In genomic region chr14:92525318-92526095, GRCh38 we compare ENCODE assay signal across 18 cellular contexts. TPM values are rescaled to one million over a fixed set of nuclear protein-coding genes. Genes with fewer than 3 reads are reported as not detected.
DNase-seq lines count a peak whose midpoint lies in the region; ATAC-seq lines count a peak whose summit lies in the region.
"Had no signal": no experiment of that assay in that cellular context is flagged by ENCODE, and none has a peak within 500 bp of the region (broad histone marks: within the 10 kb centered on the region; RNA-seq: fewer than 3 reads in every experiment).

No MANE protein-coding gene starts in this region.

- H3K9ac ChIP-seq in stomach smooth muscle (ENCODE audit: low read length in 2 of 2) = no peak overlapping the region

- no peaks in the 10 kb centered on the region for H3K27me3 ChIP-seq in stomach smooth muscle (ENCODE audit: control insufficient read depth in 1 of 2, insufficient read depth in 2 of 2, low read length in 2 of 2)
- H3K27me3 ChIP-seq: ovary, SJCRH30 had no signal

- DNase-seq in activated T-cell treated with anti-CD3 and anti-CD28 coated beads, Interleukin-2, amount 50 U/mL, for 24 hours = no peak
- no peak for DNase-seq in activated T-cell treated with anti-CD3 and anti-CD28 coated beads, Interleukin-2, amount 50 U/mL, for 1 hour
- no peak for DNase-seq in naive thymus-derived CD8-positive, alpha-beta T cell
- no peak for DNase-seq in SIG-M5 (lab: John Stamatoyannopoulos, UW)
- DNase-seq in activated CD4-positive, alpha-beta T cell treated with anti-CD3 and anti-CD28 coated beads for 36 hours = no peak
- DNase-seq: DMS 273 treated with DMSO at 0.1 percent for 48 hours, HFFc6, kidney glomerular epithelial cell, NCI-H1092, NCI-H524, ovary, SJCRH30, T-helper 9 cell had no signal

- peak overlapping the region; percentile 77 for H3K27ac Mint-ChIP-seq in activated T-cell treated with anti-CD3 and anti-CD28 coated beads, Interleukin-2, amount 50 U/mL, for 24 hours
- H3K27ac Mint-ChIP-seq in dendritic cell treated with granulocyte-macrophage colony-stimulating factor and Interleukin-4, amounts not matched to agents 40 ng/mL and 50 ng/mL, for 4 days = peak overlapping the region; percentile 66
- H3K27ac Mint-ChIP-seq in naive thymus-derived CD8-positive, alpha-beta T cell = peak overlapping the region; percentile 63 to 91 (median 81)
- H3K27ac Mint-ChIP-seq in activated CD4-positive, alpha-beta T cell treated with anti-CD3 and anti-CD28 coated beads for 36 hours = no peak overlapping the region
- H3K27ac Mint-ChIP-seq: HFFc6 had no signal

- no peak overlapping the region for H3K4me3 Mint-ChIP-seq in activated T-cell treated with anti-CD3 and anti-CD28 coated beads, Interleukin-2, amount 50 U/mL, for 24 hours
- H3K4me3 Mint-ChIP-seq in dendritic cell treated with granulocyte-macrophage colony-stimulating factor and Interleukin-4, amounts not matched to agents 40 ng/mL and 50 ng/mL, for 4 days = no peak overlapping the region
- peak overlapping the region in 6 of 10 donors; percentile 2 to 52 (median 20) for H3K4me3 Mint-ChIP-seq in naive thymus-derived CD8-positive, alpha-beta T cell
- H3K4me3 Mint-ChIP-seq in activated CD4-positive, alpha-beta T cell treated with anti-CD3 and anti-CD28 coated beads for 36 hours = no peak overlapping the region
- H3K4me3 Mint-ChIP-seq: HFFc6 had no signal

- H3K4me1 Mint-ChIP-seq in activated T-cell treated with anti-CD3 and anti-CD28 coated beads, Interleukin-2, amount 50 U/mL, for 24 hours (ENCODE audit: low read depth) = peaks cover 69% of the 10 kb centered on the region
- H3K4me1 Mint-ChIP-seq in dendritic cell treated with granulocyte-macrophage colony-stimulating factor and Interleukin-4, amounts not matched to agents 40 ng/mL and 50 ng/mL, for 4 days (ENCODE audit: low read depth) = peaks cover 82% of the 10 kb centered on the region
- H3K4me1 Mint-ChIP-seq in naive thymus-derived CD8-positive, alpha-beta T cell = peaks cover 33 to 91% (median 81%) of the 10 kb centered on the region in 4 donors
- H3K4me1 Mint-ChIP-seq in activated CD4-positive, alpha-beta T cell treated with anti-CD3 and anti-CD28 coated beads for 36 hours = peaks cover 28% of the 10 kb centered on the region

- peak overlapping the region in 1 of 2 donors; percentile 3 for H3K4me3 ChIP-seq in stomach smooth muscle (ENCODE audit: low read length in 2 of 2)
- H3K4me3 ChIP-seq: ovary, SJCRH30 had no signal

- peaks cover 8% of the 10 kb centered on the region for H3K36me3 Mint-ChIP-seq in activated T-cell treated with anti-CD3 and anti-CD28 coated beads, Interleukin-2, amount 50 U/mL, for 24 hours (ENCODE audit: low read depth)
- peaks cover 70% of the 10 kb centered on the region for H3K36me3 Mint-ChIP-seq in dendritic cell treated with granulocyte-macrophage colony-stimulating factor and Interleukin-4, amounts not matched to agents 40 ng/mL and 50 ng/mL, for 4 days (ENCODE audit: low read depth)
- peaks cover 0 to 6% (median 5%) of the 10 kb centered on the region in 3 donors for H3K36me3 Mint-ChIP-seq in naive thymus-derived CD8-positive, alpha-beta T cell
- no peaks in the 10 kb centered on the region for H3K36me3 Mint-ChIP-seq in activated CD4-positive, alpha-beta T cell treated with anti-CD3 and anti-CD28 coated beads for 36 hours (ENCODE audit: low read depth)

- CTCF ChIA-PET in activated CD4-positive, alpha-beta T cell treated with anti-CD3 and anti-CD28 coated beads for 36 hours (lab: Charles Lee) = interaction anchor here (0.8 to 1.3 kb wide), 2 partner anchors 8 to 13 kb away, joined by 3 to 4 read pairs; no protein-coding TSS in a partner anchor

- peaks cover 47% of the 10 kb centered on the region for H3K4me1 ChIP-seq in stomach smooth muscle (ENCODE audit: control insufficient read depth, insufficient read depth, low read length)
- H3K4me1 ChIP-seq: SJCRH30 had no signal

- H3K27me3 Mint-ChIP-seq in activated T-cell treated with anti-CD3 and anti-CD28 coated beads, Interleukin-2, amount 50 U/mL, for 24 hours = no peaks in the 10 kb centered on the region
- H3K27me3 Mint-ChIP-seq in dendritic cell treated with granulocyte-macrophage colony-stimulating factor and Interleukin-4, amounts not matched to agents 40 ng/mL and 50 ng/mL, for 4 days = no peaks in the 10 kb centered on the region
- no peaks in the 10 kb centered on the region for H3K27me3 Mint-ChIP-seq in naive thymus-derived CD8-positive, alpha-beta T cell
- no peaks in the 10 kb centered on the region for H3K27me3 Mint-ChIP-seq in activated CD4-positive, alpha-beta T cell treated with anti-CD3 and anti-CD28 coated beads for 36 hours

- intact Hi-C loops in dendritic cell treated with granulocyte-macrophage colony-stimulating factor and Interleukin-4, amounts not matched to agents 40 ng/mL and 50 ng/mL, for 4 days (cut with micrococcal nuclease) = no loop called here
- intact Hi-C loops in activated CD4-positive, alpha-beta T cell treated with anti-CD3 and anti-CD28 coated beads for 36 hours (cut with DNase I, micrococcal nuclease) = no loop called here

- H3K27ac ChIP-seq in stomach smooth muscle (ENCODE audit: low read length) = peak overlapping the region; percentile 71
- H3K27ac ChIP-seq: ovary, SJCRH30 had no signal

- H3K36me3 ChIP-seq in stomach smooth muscle (ENCODE audit: control insufficient read depth in 2 of 2, insufficient read depth in 2 of 2, low read length in 2 of 2) = no peaks in the 10 kb centered on the region
- H3K36me3 ChIP-seq: ovary, SJCRH30 had no signal

- no peaks in the 10 kb centered on the region for H3K9me3 ChIP-seq in stomach smooth muscle (ENCODE audit: control insufficient read depth in 2 of 2, low read length in 2 of 2)
- H3K9me3 ChIP-seq: ovary, SJCRH30 had no signal

- H3K9me3 Mint-ChIP-seq in activated T-cell treated with anti-CD3 and anti-CD28 coated beads, Interleukin-2, amount 50 U/mL, for 24 hours = peaks cover 6% of the 10 kb centered on the region
- no peaks in the 10 kb centered on the region for H3K9me3 Mint-ChIP-seq in dendritic cell treated with granulocyte-macrophage colony-stimulating factor and Interleukin-4, amounts not matched to agents 40 ng/mL and 50 ng/mL, for 4 days
- H3K9me3 Mint-ChIP-seq in naive thymus-derived CD8-positive, alpha-beta T cell = peaks cover 0 to 14% (median 0%) of the 10 kb centered on the region in 9 donors
- peaks cover 4% of the 10 kb centered on the region for H3K9me3 Mint-ChIP-seq in activated CD4-positive, alpha-beta T cell treated with anti-CD3 and anti-CD28 coated beads for 36 hours (ENCODE audit: low read depth)
- H3K9me3 Mint-ChIP-seq: HFFc6 had no signal

- ATAC-seq in naive thymus-derived CD8-positive, alpha-beta T cell = no peak
- ATAC-seq in HG03280 (IDR thresholded peaks at IDR 0.05; ENCODE audit: unreplicated experiment) = no peak
- ATAC-seq in activated CD4-positive, alpha-beta T cell treated with anti-CD3 and anti-CD28 coated beads for 36 hours = no peak
- ATAC-seq: activated CD4-positive, CD25-positive, alpha-beta regulatory T cell treated with anti-CD3 and anti-CD28 coated beads, Interleukin-2, amount 50 U/mL, for 24 hours had no signal

- POLR2A ChIA-PET in naive thymus-derived CD8-positive, alpha-beta T cell (lab: Charles Lee) = interaction anchor here (1.4 to 3.3 kb wide), 5 partner anchors 8 to 127 kb away, joined by 3 to 29 read pairs (median 6); partner anchors contain the start of gene RIN3
- POLR2A ChIA-PET in activated CD4-positive, alpha-beta T cell treated with anti-CD3 and anti-CD28 coated beads for 36 hours (lab: Charles Lee) = no interaction called here

RNA-seq across cellular contexts. Expression of gene RIN3, which starts 11.9 kb away (rescaled TPM):
- total RNA-seq in naive thymus-derived CD8-positive, alpha-beta T cell = 100 to 1,000 TPM; 137 to 146 TPM
- 10 to 100 TPM; 16.8 to 45.8 (median 30.0) TPM for polyA plus RNA-seq in naive thymus-derived CD8-positive, alpha-beta T cell
- total RNA-seq in activated CD4-positive, alpha-beta T cell treated with anti-CD3 and anti-CD28 coated beads for 36 hours = 10 to 100 TPM; 23.1 to 26.4 TPM
- total RNA-seq: OCI-LY7, SJCRH30 had no signal

Comparison
In these comparisons a context has a peak if more than half of its experiments do, and no peak if none do; other contexts are left out.
1. H3K4me3 Mint-ChIP-seq: peak in naive thymus-derived CD8-positive, alpha-beta T cell (6 of 10); none in activated T-cell treated with anti-CD3 and anti-CD28 coated beads, Interleukin-2, amount 50 U/mL, for 24 hours (single experiment), dendritic cell treated with granulocyte-macrophage colony-stimulating factor and Interleukin-4, amounts not matched to agents 40 ng/mL and 50 ng/mL, for 4 days (single experiment) and activated CD4-positive, alpha-beta T cell treated with anti-CD3 and anti-CD28 coated beads for 36 hours (single experiment).
2. RNA of gene RIN3, which starts 11.9 kb away (total RNA-seq): 137 to 146 TPM in naive thymus-derived CD8-positive, alpha-beta T cell; 23.1 to 26.4 TPM in activated CD4-positive, alpha-beta T cell treated with anti-CD3 and anti-CD28 coated beads for 36 hours; every median in the first group is over 4 times any median in the second.